In genomic region chr16:81616321-81617020, GRCh38 we compare ENCODE assay signal across 8 cellular contexts.
DNase-seq lines count a peak whose midpoint lies in the region; ATAC-seq and TF ChIP-seq lines count a peak whose summit lies in the region.

No MANE protein-coding gene starts in this region.

- no peak for TF ChIP-seq CTCF in left lung (IDR thresholded peaks at IDR 0.05)

- H3K9me3 ChIP-seq in left lung = no peaks in the 10 kb centered on the region

- intact Hi-C loops in left lung (cut with DNase I) = no loop called here

- no peak overlapping the region for H3K4me3 ChIP-seq in left lung

- DNase-seq in T-helper 9 cell (peak; percentile 60), astrocyte of the hippocampus (ENCODE audit: low read depth, low spot score) (peak; percentile 54), left lung (peak; percentile 63 to 91), HEK293T (ENCODE audit: extremely low spot score) (no peak), NCI-H526 treated with DMSO at 0.1 percent for 48 hours (lab: John Stamatoyannopoulos, UW) (no peak)
- peak; percentile 51 for DNase-seq in stimulated activated CD8-positive, alpha-beta memory T cell treated with anti-CD3 and anti-CD28 coated beads, Interleukin-15, amount 100 ng/mL, for 1 hour (ENCODE audit: low read depth)

- peak overlapping the region; percentile 26 to 65 for H3K27ac ChIP-seq in left lung

- CTCF ChIA-PET in HEK293T (lab: Yijun Ruan, JAX) = no interaction called here

- ATAC-seq in GM18520 (IDR thresholded peaks at IDR 0.05; ENCODE audit: unreplicated experiment) (peak; percentile 77), HG02943 (IDR thresholded peaks at IDR 0.05; ENCODE audit: low read depth, unreplicated experiment) (peak; percentile 92), left lung (peak; percentile 63)

- H3K36me3 ChIP-seq in left lung = peaks cover 0 to 57% of the 10 kb centered on the region in 2 donors

- H3K4me1 ChIP-seq in left lung = peaks cover 16 to 46% of the 10 kb centered on the region in 2 donors

- H3K27me3 ChIP-seq in left lung = no peaks in the 10 kb centered on the region

- POLR2A ChIA-PET in HEK293T (lab: Yijun Ruan, JAX) = no interaction called here

TF ChIP-seq in HEK293T, 16 proteins besides CTCF, POLR2A, EP300 and RAD21:
- no peak for TF ChIP-seq SUZ12 (IDR thresholded peaks at IDR 0.05)
- TF ChIP-seq CTBP1 (IDR thresholded peaks at IDR 0.05; ENCODE audit: borderline replicate concordance) = no peak
- no peak for TF ChIP-seq FOXK2 (IDR thresholded peaks at IDR 0.05)
- TF ChIP-seq L3MBTL2 (conservative IDR thresholded peaks at IDR 0.05) = no peak

Comparison
In these comparisons a context has a peak if more than half of its experiments do, and no peak if none do; other contexts are left out.
1. DNase-seq: peak in T-helper 9 cell (single experiment), astrocyte of the hippocampus (single experiment), left lung (2 of 2) and stimulated activated CD8-positive, alpha-beta memory T cell treated with anti-CD3 and anti-CD28 coated beads, Interleukin-15, amount 100 ng/mL, for 1 hour (single experiment); none in HEK293T (single experiment) and NCI-H526 treated with DMSO at 0.1 percent for 48 hours (single experiment).
2. Peak in every context shown above with its lines, with median percentiles within 50 percentile points of each other: ATAC-seq.